ENCODE assay signal across 33 cellular contexts in genomic region chr19:37009871-37010270, GRCh38.
"Had no signal": no experiment of that assay in that cellular context is flagged by ENCODE, and none has a peak within 500 bp of the region (broad histone marks: within the 10 kb centered on the region; RNA-seq: fewer than 3 reads in every experiment).

No MANE protein-coding gene starts in this region.

- ATAC-seq: activated CD8-positive, alpha-beta T cell treated with anti-CD3 and anti-CD28 coated beads for 36 hours; activated naive CD4-positive, alpha-beta T cell treated with anti-CD3 and anti-CD28 coated beads, Interleukin-2, amount 50 U/mL, for 72 hours; activated T-cell treated with anti-CD3 and anti-CD28 coated beads, Interleukin-2, amount 50 U/mL, for 4 hours; activated T-cell treated with anti-CD3 and anti-CD28 coated beads, Interleukin-2, amount 50 U/mL, for 72 hours; activated T-helper 17 cell treated with anti-CD3 and anti-CD28 coated beads, Interleukin-2, amount 50 U/mL, for 72 hours had no signal

- DNase-seq: activated B cell treated with CpG ODN at 0.5 μM for 24 hours; activated CD4-positive, alpha-beta memory T cell treated with anti-CD3 and anti-CD28 coated beads for 36 hours; activated CD4-positive, alpha-beta T cell treated with anti-CD3 and anti-CD28 coated beads for 4 hours; activated CD4-positive, alpha-beta T cell treated with anti-CD3 and anti-CD28 coated beads, Interleukin-2, amount 10 ng/mL, durations not matched to agents 24 days and 14 days; activated CD4-positive, alpha-beta T cell treated with anti-CD3 and anti-CD28 coated beads, Interleukin-2, amount 50 U/mL, for 1 hour; activated CD4-positive, alpha-beta T cell treated with anti-CD3 and anti-CD28 coated beads, Interleukin-2, amount 50 U/mL, for 4 hours; activated CD4-positive, CD25-positive, alpha-beta regulatory T cell treated with anti-CD3 and anti-CD28 coated beads, Interleukin-2, amount 50 U/mL, for 72 hours; activated CD8-positive, alpha-beta memory T cell treated with anti-CD3 and anti-CD28 coated beads, Interleukin-2, amount 50 U/mL, for 4 hours; activated CD8-positive, alpha-beta T cell treated with anti-CD3 and anti-CD28 coated beads for 36 hours; activated effector memory CD4-positive, alpha-beta T cell treated with anti-CD3 and anti-CD28 coated beads, Interleukin-2, amount 50 U/mL, for 16 hours; activated gamma-delta T cell treated with Interleukin-2 at 50 U/mL for 16 hours; activated naive CD4-positive, alpha-beta T cell; activated naive CD4-positive, alpha-beta T cell treated with anti-CD3 and anti-CD28 coated beads for 36 hours; activated naive CD4-positive, alpha-beta T cell treated with anti-CD3 and anti-CD28 coated beads, Interleukin-2, amount 50 U/mL, for 16 hours; activated naive CD8-positive, alpha-beta T cell treated with anti-CD3 and anti-CD28 coated beads for 36 hours; activated T-cell treated with anti-CD3 and anti-CD28 coated beads for 4 hours; activated T-cell treated with anti-CD3 and anti-CD28 coated beads, Interleukin-2, amount 50 U/mL, for 1 hour; activated T-cell treated with anti-CD3 and anti-CD28 coated beads, Interleukin-2, amount 50 U/mL, for 4 hours; activated T-cell treated with anti-CD3 and anti-CD28 coated beads, Interleukin-2, amount 50 U/mL, for 72 hours; adrenal gland; amniotic stem cell; caudate nucleus; cerebellar nuclear complex; T-helper 1 cell; T-helper 2 cell; T-helper 9 cell had no signal

- H3K4me3 ChIP-seq: adrenal gland, ascending aorta, cardiac muscle cell had no signal

- H3K36me3 ChIP-seq: adrenal gland, cardiac muscle cell had no signal

- H3K27me3 ChIP-seq: adrenal gland, ascending aorta, cardiac muscle cell had no signal

- H3K4me1 ChIP-seq: adrenal gland, ascending aorta had no signal

- FAIRE-seq: bronchial epithelial cell, TTC549 had no signal

- H3K27ac ChIP-seq: adrenal gland, ascending aorta, cardiac muscle cell, VCaP had no signal

- H3K9me3 ChIP-seq: adrenal gland had no signal
